10 cellular contexts compared by ENCODE assay signal in the genomic region with DNA sequence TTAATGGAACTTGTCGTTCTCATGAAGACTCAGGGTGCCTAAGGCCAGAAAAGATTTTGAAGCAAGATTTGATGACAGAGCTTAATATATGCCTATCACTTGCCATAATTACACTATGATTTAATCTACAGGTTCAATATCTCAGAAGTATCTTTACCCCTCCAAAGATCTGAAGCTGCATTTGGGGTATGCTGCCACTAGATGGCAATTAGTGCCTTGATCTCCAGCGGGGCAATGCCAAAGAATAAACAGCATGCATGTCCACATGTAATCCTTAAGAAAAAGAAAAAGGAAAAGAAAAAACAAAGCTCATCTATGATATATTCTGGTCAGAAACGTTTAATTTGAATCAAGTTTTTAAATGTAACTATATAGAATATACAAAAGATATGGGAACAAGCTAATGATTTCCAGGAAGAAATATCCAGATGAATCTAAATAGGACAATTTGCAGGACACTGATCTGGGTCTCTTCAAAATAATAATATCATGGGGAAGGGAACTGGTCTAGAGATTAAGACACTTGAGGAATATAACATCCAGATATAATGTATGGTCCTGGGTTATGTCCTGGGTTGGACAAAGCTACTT. TPM values are rescaled to one million over a fixed set of nuclear protein-coding genes. Genes with fewer than 3 reads are reported as not detected.
DNase-seq lines count a peak whose midpoint lies in the region; ATAC-seq, FAIRE-seq and TF ChIP-seq lines count a peak whose summit lies in the region.
"Had no signal": no experiment of that assay in that cellular context is flagged by ENCODE, and none has a peak within 500 bp of the region (broad histone marks: within the 10 kb centered on the region; RNA-seq: fewer than 3 reads in every experiment).

No MANE protein-coding gene starts in this region.

- no peaks in the 10 kb centered on the region for H3F3A ChIP-seq in SU-DHL-6 (ENCODE audit: insufficient read depth)

- WGBS in HepG2 (ENCODE audit: low lambda C conversion rate): 4% methylated on average over 3 of the region's 3 CpGs

- H3K4me3 ChIP-seq in HL-60 (replicated peaks; ENCODE audit: insufficient read depth, low read length) (no peak overlapping the region), SU-DHL-6 (ENCODE audit: insufficient read depth, low read length, poor library complexity, severe bottlenecking) (no peak overlapping the region), HepG2 (replicated peaks in 1 of 3; ENCODE audit: insufficient read depth in 1 of 3, low read depth in 2 of 3, low read length in 3 of 3) (no peak overlapping the region)

- in situ Hi-C loops in HepG2 (cut with HindIII; ENCODE audit: extremely low pct_ligation_motif_present, low pct_unique_long_range_greater_than_20kb): no loop called here

- H3K9me3 ChIP-seq in SU-DHL-6 (ENCODE audit: insufficient read depth, low read length) (no peaks in the 10 kb centered on the region), HepG2 (ENCODE audit: low read length) (no peaks in the 10 kb centered on the region)

- intact Hi-C loops in HepG2 (cut with micrococcal nuclease; ENCODE audit: unreplicated experiment): loop anchor here (1.0 kb wide), 1 partner anchor 262 kb away; no protein-coding TSS in a partner anchor

- peak; percentile 42 for TF ChIP-seq CTCF in HL-60 (IDR thresholded peaks at IDR 0.05; ENCODE audit: insufficient read depth, low read length)
- peak; percentile 41 for TF ChIP-seq CTCF in SU-DHL-6 (IDR thresholded peaks at IDR 0.05; ENCODE audit: insufficient read depth, low read length, poor library complexity, severe bottlenecking)
- TF ChIP-seq CTCF in HepG2 (CRISPR knock-in tag; IDR thresholded peaks at IDR 0.05): peak; percentile 37; the same call in 1 of the 2 replicates

- H3K27me3 ChIP-seq in HL-60 (ENCODE audit: insufficient read depth, poor library complexity, severe bottlenecking) (no peaks in the 10 kb centered on the region), SU-DHL-6 (ENCODE audit: low read length) (no peaks in the 10 kb centered on the region), HepG2 (ENCODE audit: control insufficient read depth in 1 of 2, insufficient read depth in 2 of 2, low read length in 2 of 2) (no peaks in the 10 kb centered on the region)

- no peaks in the 10 kb centered on the region for H3K9me2 ChIP-seq in SU-DHL-6 (replicated peaks; ENCODE audit: insufficient read depth, low read length)

- peak; percentile 7 for DNase-seq in ELF-1 (ENCODE audit: low read depth, low spot score)
- DNase-seq in HL-60 (ENCODE audit: low read depth in 1 of 2, low spot score in 1 of 2): no peak
- peak; percentile 3 for DNase-seq in HepG2 (ENCODE audit: low spot score)
- no peak for DNase-seq in middle frontal gyrus (ENCODE audit: extremely low spot score, low spot score)
- no peak for DNase-seq in stimulated activated CD8-positive, alpha-beta memory T cell treated with anti-CD3 and anti-CD28 coated beads, Interleukin-4, amount 100 ng/mL, for 48 hours
- DNase-seq in NCI-H2081 (lab: John Stamatoyannopoulos, UW): no peak
- DNase-seq: activated CD8-positive, alpha-beta memory T cell treated with anti-CD3 and anti-CD28 coated beads, Interleukin-2, amount 10 ng/mL, durations not matched to agents 7 days and 5 days had no signal

- H4K20me1 ChIP-seq in SU-DHL-6 (ENCODE audit: low read depth, low read length): no peaks in the 10 kb centered on the region
- H4K20me1 ChIP-seq in HepG2 (ENCODE audit: insufficient read depth, low read length): no peaks in the 10 kb centered on the region

- no peak for FAIRE-seq in HepG2 (lab: Jason Lieb, UNC)

- H2AFZ ChIP-seq in SU-DHL-6 (ENCODE audit: low read depth, low read length, severe bottlenecking) (no peak overlapping the region), HepG2 (ENCODE audit: low read length) (no peak overlapping the region)

- no peak overlapping the region for H3K27ac ChIP-seq in HL-60 (replicated peaks)
- no peak overlapping the region for H3K27ac ChIP-seq in SU-DHL-6 (ENCODE audit: low read depth, low read length)
- H3K27ac ChIP-seq in HepG2 (ENCODE audit: extremely low read length, insufficient read depth, low read length): no peak overlapping the region

- no peak overlapping the region for H3K9ac ChIP-seq in SU-DHL-6 (ENCODE audit: low read length)
- H3K9ac ChIP-seq in HepG2 (ENCODE audit: insufficient read depth, low read depth, low read length): no peak overlapping the region

- no peak for TF ChIP-seq POLR2A in HepG2 (IDR thresholded peaks at IDR 0.05; ENCODE audit: insufficient read depth in 1 of 2, low read depth in 2 of 2, low read length in 2 of 2)

- H3K4me1 ChIP-seq in HepG2 (ENCODE audit: insufficient read depth, low read length): no peaks in the 10 kb centered on the region

- BruUV-seq in HepG2 (replicated peaks; lab: Mats Ljungman, UMichigan): no TSS peak

- CTCF ChIA-PET in HepG2 (lab: Yijun Ruan, JAX; ENCODE audit: low intra/inter-chr PET ratio, low total read pairs): interaction anchor here (0.8 to 1.4 kb wide), 3 partner anchors 84 to 262 kb away, joined by 3 to 5 read pairs (median 4); no protein-coding TSS in a partner anchor

- no peaks in the 10 kb centered on the region for H3K79me2 ChIP-seq in SU-DHL-6 (ENCODE audit: insufficient read depth, low read length)
- no peaks in the 10 kb centered on the region for H3K79me2 ChIP-seq in HepG2 (ENCODE audit: insufficient read depth, low read length)

- TF ChIP-seq EP300 in HepG2 (IDR thresholded peaks at IDR 0.05; ENCODE audit: low read depth in 2 of 2, low read length in 2 of 2): no peak
- TF ChIP-seq EP300 in HepG2 (CRISPR knock-in tag; IDR thresholded peaks at IDR 0.05; ENCODE audit: borderline replicate concordance): no peak

- H3K36me3 ChIP-seq in SU-DHL-6 (ENCODE audit: low read length): no peaks in the 10 kb centered on the region
- H3K36me3 ChIP-seq in HepG2 (replicated peaks in 1 of 2; ENCODE audit: control insufficient read depth in 1 of 2, insufficient read depth in 2 of 2, low read length in 2 of 2): no peaks in the 10 kb centered on the region

- ATAC-seq in HepG2 (no peak), GM21825 (IDR thresholded peaks at IDR 0.05; ENCODE audit: unreplicated experiment) (no peak)
- ATAC-seq: activated CD8-positive, alpha-beta memory T cell treated with anti-CD3 and anti-CD28 coated beads, Interleukin-2, amount 10 ng/mL, durations not matched to agents 7 days and 5 days had no signal

- POLR2A ChIA-PET in HepG2 (lab: Yijun Ruan, JAX): no interaction called here

- no peak overlapping the region for H3K4me2 ChIP-seq in SU-DHL-6 (ENCODE audit: low read depth, low read length, poor library complexity, severe bottlenecking)
- H3K4me2 ChIP-seq in HepG2 (ENCODE audit: low read depth, low read length): no peak overlapping the region

- no peak for TF ChIP-seq RAD21 in HepG2 (CRISPR knock-in tag; IDR thresholded peaks at IDR 0.05)

TF ChIP-seq in HepG2, 621 proteins besides CTCF, POLR2A, EP300 and RAD21:
- TF ChIP-seq REXO4 (CRISPR knock-in tag; IDR thresholded peaks at IDR 0.05; ENCODE audit: borderline replicate concordance): no peak
- 0 out of 4 replicates have a peak, but pooled peaks of 1 of the 2 experiments have one; percentile 1 for TF ChIP-seq MAFK (conservative IDR thresholded peaks at IDR 0.05 in 1 of 2, IDR thresholded peaks at IDR 0.05 in 1 of 2; ENCODE audit: low read length in 2 of 2)
- TF ChIP-seq STAG1 (CRISPR knock-in tag; IDR thresholded peaks at IDR 0.05): peak; percentile 44
- TF ChIP-seq SMC3 (IDR thresholded peaks at IDR 0.05; ENCODE audit: low read length): peak; percentile 45
- TF ChIP-seq HOMEZ (CRISPR knock-in tag; IDR thresholded peaks at IDR 0.05; ENCODE audit: low read depth): no peak
- no peak for TF ChIP-seq ZNF430 (CRISPR knock-in tag; IDR thresholded peaks at IDR 0.05)
- TF ChIP-seq YY1 (IDR thresholded peaks at IDR 0.05; ENCODE audit: insufficient read depth, insufficient replicate concordance, low read depth, low read length): no peak
TF ChIP-seq in HepG2: peak in this region for 3.

RNA-seq across cellular contexts. Expression of gene SOX14, which starts 55.0 kb away (rescaled TPM):
- not detected in 2 replicates for total RNA-seq in HepG2 (2016; rRNA removed; fragmentation: Illumina TruSeq; extraction: Trizol)
- total RNA-seq in HepG2 (2016; cell fraction: cytosol; rRNA removed; fragmentation: Illumina TruSeq; extraction: Trizol; ENCODE audit: low read depth): not detected in 2 replicates
- total RNA-seq in HepG2 (2016; cell fraction: insoluble cytoplasmic fraction; rRNA removed; fragmentation: Illumina TruSeq; extraction: Trizol): not detected in 2 replicates
- total RNA-seq in HepG2 (2016; cell fraction: membrane; rRNA removed; fragmentation: Illumina TruSeq; extraction: Trizol): not detected in 2 replicates
- total RNA-seq in HepG2 (2016; cell fraction: nucleus; rRNA removed; fragmentation: Illumina TruSeq; extraction: Trizol): not detected in 2 replicates
- polyA plus RNA-seq in HepG2 (2011; rRNA removed): not detected in 2 replicates
- not detected in 2 replicates for polyA plus RNA-seq in HepG2 (2011; cell fraction: cytosol; rRNA removed)
- polyA plus RNA-seq in HepG2 (2011; cell fraction: nucleus; rRNA removed): not detected in 2 replicates
- polyA plus RNA-seq in HepG2 (2012): not detected in 2 replicates
- not detected in 2 replicates for polyA plus RNA-seq in HepG2 (2016; cell fraction: cytosol; fragmentation: Illumina TruSeq; extraction: Trizol; ENCODE audit: low read depth)
- not detected in 2 replicates for polyA plus RNA-seq in HepG2 (2016; cell fraction: insoluble cytoplasmic fraction; fragmentation: Illumina TruSeq; extraction: Trizol; ENCODE audit: low read depth)
- polyA plus RNA-seq in HepG2 (2016; cell fraction: membrane; fragmentation: Illumina TruSeq; extraction: Trizol; ENCODE audit: low read depth): not detected in 2 replicates
- not detected in 2 replicates for polyA plus RNA-seq in HepG2 (2016; cell fraction: nucleus; fragmentation: Illumina TruSeq; extraction: Trizol; ENCODE audit: insufficient read depth, low read depth)
- polyA minus RNA-seq in HepG2 (2011; rRNA and poly(A)+ RNA removed; ENCODE audit: low replicate concordance): not detected in 2 replicates
- polyA minus RNA-seq in HepG2 (2011; cell fraction: cytosol; rRNA and poly(A)+ RNA removed): not detected in 2 replicates
- polyA minus RNA-seq in HepG2 (2011; cell fraction: nucleus; rRNA and poly(A)+ RNA removed): not detected in 2 replicates
- total RNA-seq: activated CD8-positive, alpha-beta memory T cell treated with anti-CD3 and anti-CD28 coated beads, Interleukin-2, amount 10 ng/mL, durations not matched to agents 7 days and 5 days; mononuclear cell had no signal

Comparison
In these comparisons a context has a peak if more than half of its experiments do, and no peak if none do; other contexts are left out.
1. DNase-seq: peak in ELF-1 (single experiment) and HepG2 (single experiment); none in HL-60 (0 of 2), middle frontal gyrus (single experiment), stimulated activated CD8-positive, alpha-beta memory T cell treated with anti-CD3 and anti-CD28 coated beads, Interleukin-4, amount 100 ng/mL, for 48 hours (single experiment) and NCI-H2081 (0 of 2).
2. Peak in every context shown above with its lines, with median percentiles within 50 percentile points of each other: CTCF ChIP-seq.